12 cellular contexts compared by ENCODE assay signal in genomic region chr22:18068381-18068988, GRCh38. TPM values are rescaled to one million over a fixed set of nuclear protein-coding genes. Genes with fewer than 3 reads are reported as not detected.
DNase-seq lines count a peak whose midpoint lies in the region; FAIRE-seq and TF ChIP-seq lines count a peak whose summit lies in the region.
"Had no signal": no experiment of that assay in that cellular context is flagged by ENCODE, and none has a peak within 500 bp of the region (broad histone marks: within the 10 kb centered on the region; RNA-seq: fewer than 3 reads in every experiment).

No MANE protein-coding gene starts in this region.

- H3K36me3 ChIP-seq in stomach smooth muscle (ENCODE audit: control insufficient read depth in 2 of 2, insufficient read depth in 2 of 2, low read length in 2 of 2), result no peaks in the 10 kb centered on the region
- no peaks in the 10 kb centered on the region for H3K36me3 ChIP-seq in small intestine (ENCODE audit: control insufficient read depth in 2 of 2, insufficient read depth in 2 of 2, low read length in 2 of 2)
- H3K36me3 ChIP-seq: HAP-1 had no signal

- H3K27ac ChIP-seq in stomach smooth muscle (ENCODE audit: low read length), result peak overlapping the region; percentile 100
- H3K27ac ChIP-seq in small intestine (ENCODE audit: low read depth in 1 of 2, low read length in 1 of 2), result peak overlapping the region in 1 of 2 donors; percentile 56
- H3K27ac ChIP-seq: foreskin keratinocyte had no signal

- FAIRE-seq in small intestine (lab: Jason Lieb, UNC), result no peak

- H3K4me3 Mint-ChIP-seq in HFFc6, result peak overlapping the region; percentile 25
- peak overlapping the region; percentile 47 for H3K4me3 Mint-ChIP-seq in chondrocyte (ENCODE audit: unreplicated experiment)
- H3K4me3 Mint-ChIP-seq: activated CD4-positive, alpha-beta T cell treated with anti-CD3 and anti-CD28 coated beads, Interleukin-2, amount 10 ng/mL, durations not matched to agents 24 days and 14 days had no signal

- H3K4me1 ChIP-seq in stomach smooth muscle (ENCODE audit: control insufficient read depth, insufficient read depth, low read length) (peaks cover 34% of the 10 kb centered on the region), small intestine (ENCODE audit: control insufficient read depth in 2 of 2, insufficient read depth in 1 of 2, low read depth in 1 of 2, low read length in 1 of 2) (peaks cover 0 to 4% of the 10 kb centered on the region in 2 donors)
- H3K4me1 ChIP-seq: HAP-1 had no signal

- no peaks in the 10 kb centered on the region for H3K27me3 ChIP-seq in stomach smooth muscle (ENCODE audit: control insufficient read depth in 1 of 2, insufficient read depth in 2 of 2, low read length in 2 of 2)
- no peaks in the 10 kb centered on the region for H3K27me3 ChIP-seq in small intestine (ENCODE audit: control insufficient read depth in 2 of 2, insufficient read depth in 2 of 2, low read length in 2 of 2)
- H3K27me3 ChIP-seq: foreskin keratinocyte had no signal

- H3K27me3 Mint-ChIP-seq in HFFc6 (ENCODE audit: insufficient read depth), result peaks cover 11% of the 10 kb centered on the region
- no peaks in the 10 kb centered on the region for H3K27me3 Mint-ChIP-seq in chondrocyte (ENCODE audit: low read depth)

- peak overlapping the region; percentile 63 to 89 for H3K9ac ChIP-seq in stomach smooth muscle (ENCODE audit: low read length in 2 of 2)

- WGBS in small intestine, 3 donors, result 72 to 86% (median 78%) methylated on average over 3 of the region's 3 CpGs

- TF ChIP-seq CTCF in HFFc6 (IDR thresholded peaks at IDR 0.05), result no peak
- no peak for TF ChIP-seq CTCF in chondrocyte (IDR thresholded peaks at IDR 0.05)

- H3K4me3 ChIP-seq in stomach smooth muscle (ENCODE audit: low read length in 2 of 2), result no peak overlapping the region
- H3K4me3 ChIP-seq in small intestine (ENCODE audit: low read depth in 1 of 2, low read length in 2 of 2), result no peak overlapping the region
- H3K4me3 ChIP-seq: HAP-1 had no signal

- H3K9me3 Mint-ChIP-seq in HFFc6 (no peaks in the 10 kb centered on the region), chondrocyte (ENCODE audit: low read depth) (peaks cover 5% of the 10 kb centered on the region)
- H3K9me3 Mint-ChIP-seq: activated CD4-positive, alpha-beta T cell treated with anti-CD3 and anti-CD28 coated beads, Interleukin-2, amount 10 ng/mL, durations not matched to agents 24 days and 14 days had no signal

- H3K27ac Mint-ChIP-seq in HFFc6, result peak overlapping the region; percentile 47
- peak overlapping the region; percentile 94 for H3K27ac Mint-ChIP-seq in chondrocyte (ENCODE audit: unreplicated experiment)
- H3K27ac Mint-ChIP-seq: activated CD4-positive, alpha-beta T cell treated with anti-CD3 and anti-CD28 coated beads, Interleukin-2, amount 10 ng/mL, durations not matched to agents 24 days and 14 days had no signal

- DNase-seq in HFFc6 (peak; percentile 12), chondrocyte (ENCODE audit: low spot score) (peak; percentile 17), kidney tubule cell (ENCODE audit: low spot score) (peak; percentile 66), HUDEP-2 (lab: John Stamatoyannopoulos, UW; ENCODE audit: unreplicated experiment in 76 of 76) (no peak), small intestine (no peak), SIG-M5 treated with dmso at 0.1 percent for 504 hours (lab: John Stamatoyannopoulos, UW; ENCODE audit: unreplicated experiment) (no peak), GOT3 (lab: John Stamatoyannopoulos, UW) (no peak)
- DNase-seq: activated CD4-positive, alpha-beta T cell treated with anti-CD3 and anti-CD28 coated beads, Interleukin-2, amount 10 ng/mL, durations not matched to agents 24 days and 14 days; NCI-H526 had no signal

- H3K4me1 Mint-ChIP-seq in HFFc6 (ENCODE audit: low read depth) (peaks cover 35% of the 10 kb centered on the region), chondrocyte (ENCODE audit: low read depth) (peaks cover 40% of the 10 kb centered on the region)
- H3K4me1 Mint-ChIP-seq: activated CD4-positive, alpha-beta T cell treated with anti-CD3 and anti-CD28 coated beads, Interleukin-2, amount 10 ng/mL, durations not matched to agents 24 days and 14 days had no signal

- H3K9me3 ChIP-seq in stomach smooth muscle (ENCODE audit: control insufficient read depth in 2 of 2, low read length in 2 of 2), result no peaks in the 10 kb centered on the region
- H3K9me3 ChIP-seq in small intestine (ENCODE audit: control insufficient read depth, low read depth), result no peaks in the 10 kb centered on the region
- H3K9me3 ChIP-seq: HAP-1 had no signal

- H3K36me3 Mint-ChIP-seq in HFFc6 (ENCODE audit: low read depth) (no peaks in the 10 kb centered on the region), chondrocyte (ENCODE audit: low read depth) (peaks cover 3% of the 10 kb centered on the region)

RNA-seq across cellular contexts. Expression of gene PEX26, which starts 9.3 kb away (rescaled TPM):
- total RNA-seq in HFFc6 (2021; fragmentation: NEBNext Ultra II Directional; extraction: Animal tissue kit (Norgen Biotek cat#: 25700)), result 10 to 100 TPM; 38.9 to 49.8 (median 43.5) TPM
- total RNA-seq in chondrocyte, result 33.4 to 34.4 TPM (median 33.7 TPM) in 3 replicates
- 10 to 100 TPM; 23.2 to 48.0 (median 28.0) TPM for polyA plus RNA-seq in small intestine

RNA-seq across cellular contexts. Expression of gene TUBA8, which starts 42.1 kb away (rescaled TPM):
- under 1 TPM; 0.14 to 0.43 (median 0.29) TPM for total RNA-seq in HFFc6 (2021; fragmentation: NEBNext Ultra II Directional; extraction: Animal tissue kit (Norgen Biotek cat#: 25700))
- 1.2 to 1.4 TPM (median 1.2 TPM) in 3 replicates for total RNA-seq in chondrocyte
- 1 to 10 TPM; 4.4 to 5.8 (median 4.6) TPM for polyA plus RNA-seq in small intestine

RNA-seq across cellular contexts. Expression of gene MICAL3, which starts 44.1 kb away (rescaled TPM):
- 10 to 100 TPM; 38.6 to 44.1 (median 39.7) TPM for total RNA-seq in HFFc6 (2021; fragmentation: NEBNext Ultra II Directional; extraction: Animal tissue kit (Norgen Biotek cat#: 25700))
- 49.6 to 74.4 TPM (median 68.2 TPM) in 3 replicates for total RNA-seq in chondrocyte
- 10 to 100 TPM in 1 of 3 donors, 1 to 10 TPM in 2; 3.2 to 15.3 (median 4.7) TPM for polyA plus RNA-seq in small intestine

Comparison
In these comparisons a context has a peak if more than half of its experiments do, and no peak if none do; other contexts are left out.
1. DNase-seq: peak in HFFc6 (single experiment), chondrocyte (single experiment) and kidney tubule cell (single experiment); none in HUDEP-2 (0 of 76), small intestine (single experiment), SIG-M5 treated with dmso at 0.1 percent for 504 hours (single experiment) and GOT3 (single experiment).